Comparison of ENCODE assay signal across 1 cellular context in the genomic region with DNA sequence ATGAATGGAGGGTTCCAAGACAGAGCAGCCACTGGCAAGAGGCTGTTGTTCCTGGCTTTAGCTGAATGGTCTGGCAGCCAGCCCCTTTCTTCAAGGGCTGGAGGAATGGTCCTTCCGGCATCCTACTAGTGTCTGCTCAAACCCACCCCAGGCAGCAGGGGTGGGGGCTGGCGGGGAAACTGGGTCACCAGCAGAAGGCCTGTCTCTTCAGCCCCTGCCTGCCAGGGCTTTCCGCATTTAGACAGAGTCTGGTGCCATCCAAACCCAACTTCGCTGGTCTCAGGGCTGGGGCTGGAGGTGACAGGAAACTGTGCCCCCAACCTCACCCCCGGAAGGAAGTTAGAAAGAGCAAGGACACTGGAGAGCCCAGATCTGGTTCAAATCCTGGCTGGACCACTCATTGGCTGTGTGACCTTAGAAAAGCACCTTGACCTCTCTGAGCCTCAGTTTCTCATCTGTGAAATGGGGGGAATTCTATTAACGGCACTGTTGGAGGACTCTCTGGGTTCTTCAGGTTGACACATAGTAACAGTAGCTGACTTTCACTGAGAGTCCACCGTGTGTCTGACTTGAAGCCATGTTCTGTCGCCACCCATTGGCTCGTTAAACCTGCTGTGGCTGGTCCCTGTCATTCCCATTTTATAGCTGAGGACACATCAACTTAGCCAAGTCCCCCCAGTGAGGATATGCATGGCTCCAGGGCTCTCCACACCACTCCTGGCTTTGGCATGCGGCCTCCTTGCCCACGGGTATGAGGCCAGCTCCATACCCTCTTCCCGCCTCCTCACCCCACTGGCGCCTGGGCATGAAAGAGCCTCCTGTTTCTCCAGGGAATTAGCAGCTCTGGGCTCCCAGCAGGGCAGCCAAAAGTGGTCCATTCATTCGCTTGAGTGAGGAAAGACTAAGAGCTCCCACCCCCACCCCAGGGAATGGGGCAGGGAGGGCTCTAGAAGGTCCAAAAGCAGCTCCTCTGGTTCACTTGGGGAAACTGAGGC.
TF ChIP-seq lines count a peak whose summit lies in the region.

No MANE protein-coding gene starts in this region.

TF ChIP-seq in HepG2, 621 proteins besides CTCF, POLR2A, EP300 and RAD21:
- TF ChIP-seq, protein P1, sequence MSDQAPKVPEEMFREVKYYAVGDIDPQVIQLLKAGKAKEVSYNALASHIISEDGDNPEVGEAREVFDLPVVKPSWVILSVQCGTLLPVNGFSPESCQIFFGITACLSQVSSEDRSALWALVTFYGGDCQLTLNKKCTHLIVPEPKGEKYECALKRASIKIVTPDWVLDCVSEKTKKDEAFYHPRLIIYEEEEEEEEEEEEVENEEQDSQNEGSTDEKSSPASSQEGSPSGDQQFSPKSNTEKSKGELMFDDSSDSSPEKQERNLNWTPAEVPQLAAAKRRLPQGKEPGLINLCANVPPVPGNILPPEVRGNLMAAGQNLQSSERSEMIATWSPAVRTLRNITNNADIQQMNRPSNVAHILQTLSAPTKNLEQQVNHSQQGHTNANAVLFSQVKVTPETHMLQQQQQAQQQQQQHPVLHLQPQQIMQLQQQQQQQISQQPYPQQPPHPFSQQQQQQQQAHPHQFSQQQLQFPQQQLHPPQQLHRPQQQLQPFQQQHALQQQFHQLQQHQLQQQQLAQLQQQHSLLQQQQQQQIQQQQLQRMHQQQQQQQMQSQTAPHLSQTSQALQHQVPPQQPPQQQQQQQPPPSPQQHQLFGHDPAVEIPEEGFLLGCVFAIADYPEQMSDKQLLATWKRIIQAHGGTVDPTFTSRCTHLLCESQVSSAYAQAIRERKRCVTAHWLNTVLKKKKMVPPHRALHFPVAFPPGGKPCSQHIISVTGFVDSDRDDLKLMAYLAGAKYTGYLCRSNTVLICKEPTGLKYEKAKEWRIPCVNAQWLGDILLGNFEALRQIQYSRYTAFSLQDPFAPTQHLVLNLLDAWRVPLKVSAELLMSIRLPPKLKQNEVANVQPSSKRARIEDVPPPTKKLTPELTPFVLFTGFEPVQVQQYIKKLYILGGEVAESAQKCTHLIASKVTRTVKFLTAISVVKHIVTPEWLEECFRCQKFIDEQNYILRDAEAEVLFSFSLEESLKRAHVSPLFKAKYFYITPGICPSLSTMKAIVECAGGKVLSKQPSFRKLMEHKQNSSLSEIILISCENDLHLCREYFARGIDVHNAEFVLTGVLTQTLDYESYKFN (CRISPR knock-in tag; conservative IDR thresholded peaks at IDR 0.05), result no peak
- TF ChIP-seq ZNF629 (CRISPR knock-in tag; conservative IDR thresholded peaks at IDR 0.05), result 0 out of 2 replicates have a peak, but pooled peaks have one; percentile 43
- no peak for TF ChIP-seq PAX8 (CRISPR knock-in tag; IDR thresholded peaks at IDR 0.05; ENCODE audit: borderline replicate concordance)
- TF ChIP-seq LCORL (IDR thresholded peaks at IDR 0.05), result no peak
- TF ChIP-seq LCORL (CRISPR knock-in tag; IDR thresholded peaks at IDR 0.05), result no peak
- TF ChIP-seq IRF1 (CRISPR knock-in tag; IDR thresholded peaks at IDR 0.05; ENCODE audit: low read depth), result no peak
- TF ChIP-seq ZMYM3 (CRISPR knock-in tag; IDR thresholded peaks at IDR 0.05), result 0 out of 2 replicates have a peak, but pooled peaks have one; percentile 30
- TF ChIP-seq ZNF768 (CRISPR knock-in tag; IDR thresholded peaks at IDR 0.05), result peak; percentile 80
